ENCODE assay signal across 11 cellular contexts in the genomic region with DNA sequence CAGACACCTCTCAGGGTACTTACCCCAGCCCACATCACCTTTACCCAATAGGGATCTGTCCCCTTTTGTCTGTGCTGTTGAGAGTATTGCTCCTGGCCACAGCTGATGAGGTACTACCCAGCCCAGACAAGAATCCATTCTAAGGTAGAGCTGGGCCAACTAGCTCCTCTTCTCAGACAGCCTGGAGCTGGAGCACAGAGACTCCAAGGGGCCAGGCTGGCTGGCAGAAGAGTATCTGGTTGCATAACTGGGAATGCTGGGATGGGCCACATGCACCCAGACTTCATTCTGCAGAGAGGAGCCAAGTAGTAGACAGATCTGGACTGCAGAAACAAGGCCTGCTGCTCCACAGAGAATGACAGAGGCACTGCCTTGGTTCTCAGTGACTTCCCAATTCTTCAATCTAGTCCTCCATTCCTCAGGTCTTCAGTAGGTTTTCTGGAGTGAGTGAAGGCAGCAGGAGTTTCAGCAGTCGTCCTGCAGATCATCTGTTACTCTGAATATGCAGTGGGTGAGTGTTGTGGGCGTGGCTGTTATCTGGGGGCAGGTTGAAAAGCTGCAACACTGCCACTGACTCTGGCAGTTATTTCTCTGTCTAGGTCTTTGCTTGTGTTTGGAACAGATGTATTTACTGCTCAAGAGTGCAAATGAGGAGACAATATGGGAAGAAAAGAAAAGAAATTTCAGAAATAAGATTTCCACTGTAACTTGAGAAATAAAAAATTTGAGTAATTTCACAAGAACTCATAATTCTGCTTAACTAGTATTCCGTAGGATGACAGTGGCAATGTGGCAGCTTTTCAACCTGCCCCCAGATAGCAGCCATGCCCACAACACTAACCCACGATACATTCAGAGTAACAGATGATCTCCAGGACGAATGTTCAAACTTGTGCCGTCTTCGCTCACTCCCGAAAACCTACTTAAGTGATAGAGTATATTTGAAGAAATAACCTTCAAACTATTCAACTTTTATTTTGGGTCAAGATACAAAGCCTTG. TPM values are rescaled to one million over a fixed set of nuclear protein-coding genes. Genes with fewer than 3 reads are reported as not detected.
DNase-seq lines count a peak whose midpoint lies in the region; ATAC-seq and TF ChIP-seq lines count a peak whose summit lies in the region.
"Had no signal": no experiment of that assay in that cellular context is flagged by ENCODE, and none has a peak within 500 bp of the region (broad histone marks: within the 10 kb centered on the region; RNA-seq: fewer than 3 reads in every experiment).

No MANE protein-coding gene starts in this region.

- ATAC-seq in memory B cell (ENCODE audit: low read depth) (no peak), HG03439 (IDR thresholded peaks at IDR 0.05; ENCODE audit: unreplicated experiment) (no peak), HG02973 (IDR thresholded peaks at IDR 0.05; ENCODE audit: unreplicated experiment) (no peak)

- BruUV-seq in mammary epithelial cell (replicated peaks; lab: Mats Ljungman, UMichigan), result no TSS peak

- H3K36me3 ChIP-seq in mammary epithelial cell (ENCODE audit: insufficient read depth, low read length) (no peaks in the 10 kb centered on the region), suprapubic skin (no peaks in the 10 kb centered on the region)
- H3K36me3 ChIP-seq: SJSA1 had no signal

- CTCF ChIA-PET in activated naive CD4-positive, alpha-beta T cell treated with anti-CD3 and anti-CD28 coated beads for 36 hours (lab: Charles Lee), result interaction anchor here (1.0 kb wide), 1 partner anchor 12 kb away, joined by 3 read pairs; no protein-coding TSS in a partner anchor
- CTCF ChIA-PET in mammary epithelial cell (lab: Charles Lee; ENCODE audit: low non-redundant PET), result no interaction called here

- no peak overlapping the region for H3K9ac ChIP-seq in mammary epithelial cell (ENCODE audit: insufficient read depth, low read length)

- no peak overlapping the region for H2AFZ ChIP-seq in mammary epithelial cell (ENCODE audit: low read depth, low read length)

- TF ChIP-seq POLR2A in suprapubic skin (IDR thresholded peaks at IDR 0.05) (no peak), lower leg skin (IDR thresholded peaks at IDR 0.05) (no peak)

- H3K27ac Mint-ChIP-seq in activated naive CD4-positive, alpha-beta T cell treated with anti-CD3 and anti-CD28 coated beads, Interleukin-2, amount 50 U/mL, for 24 hours, result peak overlapping the region; percentile 7
- H3K27ac Mint-ChIP-seq in activated naive CD4-positive, alpha-beta T cell treated with anti-CD3 and anti-CD28 coated beads for 36 hours, result no peak overlapping the region
- H3K27ac Mint-ChIP-seq in memory B cell, result peak overlapping the region; percentile 83

- intact Hi-C loops in activated naive CD4-positive, alpha-beta T cell treated with anti-CD3 and anti-CD28 coated beads for 36 hours (cut with micrococcal nuclease), result no loop called here
- intact Hi-C loops in mammary epithelial cell (cut with micrococcal nuclease) (no loop called here), lower leg skin (cut with DNase I; ENCODE audit: low total_unique reads) (no loop called here)

- no peaks in the 10 kb centered on the region for H3K27me3 ChIP-seq in mammary epithelial cell (ENCODE audit: insufficient read depth, low read length)
- H3K27me3 ChIP-seq in suprapubic skin, result no peaks in the 10 kb centered on the region
- H3K27me3 ChIP-seq: SJSA1 had no signal

- H3K4me2 ChIP-seq in mammary epithelial cell (ENCODE audit: insufficient read depth, low read depth, low read length), result no peak overlapping the region

- H3K4me3 ChIP-seq in mammary epithelial cell (replicated peaks in 1 of 3; ENCODE audit: insufficient read depth in 1 of 3, low read depth in 2 of 3, low read length in 3 of 3) (no peak overlapping the region), suprapubic skin (no peak overlapping the region), lower leg skin (ENCODE audit: low read depth, poor library complexity, severe bottlenecking) (no peak overlapping the region)
- H3K4me3 ChIP-seq: SJSA1 had no signal

- peaks cover 93% of the 10 kb centered on the region for H3K79me2 ChIP-seq in mammary epithelial cell (ENCODE audit: insufficient read depth, low read length)

- H3K27me3 Mint-ChIP-seq in activated naive CD4-positive, alpha-beta T cell treated with anti-CD3 and anti-CD28 coated beads, Interleukin-2, amount 50 U/mL, for 24 hours, result no peaks in the 10 kb centered on the region
- H3K27me3 Mint-ChIP-seq in activated naive CD4-positive, alpha-beta T cell treated with anti-CD3 and anti-CD28 coated beads for 36 hours (ENCODE audit: low read depth), result no peaks in the 10 kb centered on the region
- no peaks in the 10 kb centered on the region for H3K27me3 Mint-ChIP-seq in memory B cell

- H3K4me1 ChIP-seq in mammary epithelial cell (ENCODE audit: insufficient read depth, low read length), result peaks cover 17% of the 10 kb centered on the region
- peaks cover 62% of the 10 kb centered on the region for H3K4me1 ChIP-seq in suprapubic skin

- H3K36me3 Mint-ChIP-seq in activated naive CD4-positive, alpha-beta T cell treated with anti-CD3 and anti-CD28 coated beads, Interleukin-2, amount 50 U/mL, for 24 hours, result peaks cover 1% of the 10 kb centered on the region
- no peaks in the 10 kb centered on the region for H3K36me3 Mint-ChIP-seq in activated naive CD4-positive, alpha-beta T cell treated with anti-CD3 and anti-CD28 coated beads for 36 hours (ENCODE audit: low read depth)
- peaks cover 9% of the 10 kb centered on the region for H3K36me3 Mint-ChIP-seq in memory B cell

- 80% methylated on average over 8 of the region's 8 CpGs for WGBS in mammary epithelial cell (ENCODE audit: low coverage, missing lambda C conversion rate)
- WGBS in suprapubic skin, result 61% methylated on average over 8 of the region's 8 CpGs
- WGBS in lower leg skin, 2 donors, result 62 to 66% methylated on average over 8 of the region's 8 CpGs

- in situ Hi-C loops in mammary epithelial cell (cut with MboI; ENCODE audit: low sequenced_read_pairs in 2 of 2), result loop anchor here in 1 of 2 donors (10.0 kb wide), 1 partner anchor 58 kb away; no protein-coding TSS in a partner anchor

- H3K4me1 Mint-ChIP-seq in activated naive CD4-positive, alpha-beta T cell treated with anti-CD3 and anti-CD28 coated beads, Interleukin-2, amount 50 U/mL, for 24 hours, result peaks cover 81% of the 10 kb centered on the region
- H3K4me1 Mint-ChIP-seq in activated naive CD4-positive, alpha-beta T cell treated with anti-CD3 and anti-CD28 coated beads for 36 hours (ENCODE audit: low read depth), result peaks cover 67% of the 10 kb centered on the region
- peaks cover 64% of the 10 kb centered on the region for H3K4me1 Mint-ChIP-seq in memory B cell

- no peak overlapping the region for H3K27ac ChIP-seq in mammary epithelial cell (ENCODE audit: insufficient read depth, low read depth, low read length)
- peak overlapping the region; percentile 25 for H3K27ac ChIP-seq in suprapubic skin
- H3K27ac ChIP-seq: SJSA1 had no signal

- no peak for TF ChIP-seq EP300 in suprapubic skin (IDR thresholded peaks at IDR 0.05)

- no peaks in the 10 kb centered on the region for H3K9me3 Mint-ChIP-seq in activated naive CD4-positive, alpha-beta T cell treated with anti-CD3 and anti-CD28 coated beads, Interleukin-2, amount 50 U/mL, for 24 hours
- no peaks in the 10 kb centered on the region for H3K9me3 Mint-ChIP-seq in activated naive CD4-positive, alpha-beta T cell treated with anti-CD3 and anti-CD28 coated beads for 36 hours
- H3K9me3 Mint-ChIP-seq in memory B cell, result no peaks in the 10 kb centered on the region

- DNase-seq in activated naive CD4-positive, alpha-beta T cell treated with anti-CD3 and anti-CD28 coated beads for 36 hours, result no peak
- peak; percentile 16 for DNase-seq in mammary epithelial cell
- DNase-seq in memory B cell (ENCODE audit: low spot score in 2 of 2), result no peak
- no peak for DNase-seq in suprapubic skin (ENCODE audit: low spot score in 2 of 2)
- no peak for DNase-seq in lower leg skin (ENCODE audit: low spot score in 2 of 2)
- DNase-seq: activated CD4-positive, alpha-beta T cell treated with anti-CD3 and anti-CD28 coated beads, Interleukin-2, amount 50 U/mL, for 48 hours; stimulated activated CD4-positive, alpha-beta T cell treated with anti-CD3 and anti-CD28 coated beads, Interleukin-1b, Interleukin-23, amount 100 ng/mL, for 48 hours had no signal

- no peaks in the 10 kb centered on the region for H3K9me3 ChIP-seq in mammary epithelial cell (replicated peaks; ENCODE audit: insufficient read depth, low read length)
- H3K9me3 ChIP-seq in suprapubic skin, result no peaks in the 10 kb centered on the region
- H3K9me3 ChIP-seq: SJSA1 had no signal

- H4K20me1 ChIP-seq in mammary epithelial cell (ENCODE audit: insufficient read depth, low read length), result peaks cover 6% of the 10 kb centered on the region

- H3K4me3 Mint-ChIP-seq in activated naive CD4-positive, alpha-beta T cell treated with anti-CD3 and anti-CD28 coated beads, Interleukin-2, amount 50 U/mL, for 24 hours, result no peak overlapping the region
- no peak overlapping the region for H3K4me3 Mint-ChIP-seq in activated naive CD4-positive, alpha-beta T cell treated with anti-CD3 and anti-CD28 coated beads for 36 hours
- H3K4me3 Mint-ChIP-seq in memory B cell, result no peak overlapping the region

- dilution Hi-C loops in mammary epithelial cell (cut with HindIII; ENCODE audit: low sequenced_read_pairs), result no loop called here

- TF ChIP-seq CTCF in mammary epithelial cell (conservative IDR thresholded peaks at IDR 0.05 in 1 of 2, IDR thresholded peaks at IDR 0.05 in 1 of 2; ENCODE audit: extremely low read depth in 1 of 2, insufficient read depth in 1 of 2, low read depth in 1 of 2, low read length in 2 of 2), result no peak
- TF ChIP-seq CTCF in suprapubic skin (IDR thresholded peaks at IDR 0.05), result no peak
- no peak for TF ChIP-seq CTCF in lower leg skin (IDR thresholded peaks at IDR 0.05)

RNA-seq across cellular contexts. Expression of a gene that starts 34.9 kb away (rescaled TPM):
- 10 to 100 TPM; 74.0 to 82.6 TPM for total RNA-seq in activated naive CD4-positive, alpha-beta T cell treated with anti-CD3 and anti-CD28 coated beads for 36 hours
- total RNA-seq in mammary epithelial cell (100 to 1,000 TPM; 106 to 147 TPM), suprapubic skin (10 to 100 TPM; 51.3 to 77.8 (median 66.0) TPM), lower leg skin (100 to 1,000 TPM in 1 of 4 donors, 10 to 100 TPM in 3; 72.3 to 121 (median 85.2) TPM)
- 69.1 TPM for polyA plus RNA-seq in mammary epithelial cell
- polyA minus RNA-seq in mammary epithelial cell, result 86.6 TPM
